ENCODE assay signal across 11 cellular contexts in genomic region chr10:133555521-133555920, GRCh38. TPM values are rescaled to one million over a fixed set of nuclear protein-coding genes. Genes with fewer than 3 reads are reported as not detected.
"Had no signal": no experiment of that assay in that cellular context is flagged by ENCODE, and none has a peak within 500 bp of the region (broad histone marks: within the 10 kb centered on the region; RNA-seq: fewer than 3 reads in every experiment).

No MANE protein-coding gene starts in this region.

- H3K36me3 ChIP-seq: HAP-1 had no signal

- H3K27ac ChIP-seq: GM23248, HL-60, KMS-11 had no signal

- H3K4me2 ChIP-seq: KMS-11 had no signal

- H3K9me3 ChIP-seq: HAP-1 had no signal

- H3K4me3 ChIP-seq: GM23248, HAP-1 had no signal

- DNase-seq: GM23248, GOT3, H7, KBM-7 had no signal

- H3K9ac ChIP-seq: GM23248, KMS-11 had no signal

- H3K4me1 ChIP-seq: HAP-1 had no signal

- ATAC-seq: HCT116, HepG2 had no signal

- H2AFZ ChIP-seq: GM23248 had no signal

RNA-seq across cellular contexts. Expression of gene SYCE1, which starts 9.9 kb away (rescaled TPM):
- total RNA-seq: GM23248, H4, H7, HepG2 had no signal
- polyA plus RNA-seq: GM23248, HepG2, IgD-negative memory B cell had no signal

RNA-seq across cellular contexts. Expression of gene CYP2E1, which starts 28.4 kb away (rescaled TPM):
- total RNA-seq: GM23248 had no signal
- polyA plus RNA-seq: IgD-negative memory B cell had no signal
